8 cellular contexts compared by ENCODE assay signal in genomic region chr7:100673942-100674431, GRCh38. TPM values are rescaled to one million over a fixed set of nuclear protein-coding genes. Genes with fewer than 3 reads are reported as not detected.
DNase-seq lines count a peak whose midpoint lies in the region; ATAC-seq and TF ChIP-seq lines count a peak whose summit lies in the region.

No MANE protein-coding gene starts in this region.

- peaks cover 12% of the 10 kb centered on the region for H3K4me1 Mint-ChIP-seq in activated CD8-positive, alpha-beta T cell treated with anti-CD3 and anti-CD28 coated beads for 36 hours (ENCODE audit: low read depth)
- H3K4me1 Mint-ChIP-seq in natural killer cell treated with Interleukin-12 subunit alpha and Interleukin-12 subunit beta and Interleukin-15 and Interleukin-18, amount 100 ng/mL, for 72 hours (ENCODE audit: low read depth in 2 of 2): peaks cover 11 to 17% of the 10 kb centered on the region in 2 donors

- no peak for TF ChIP-seq RAD21 in Ishikawa (IDR thresholded peaks at IDR 0.05; ENCODE audit: low read depth)

- CTCF ChIA-PET in activated CD8-positive, alpha-beta T cell treated with anti-CD3 and anti-CD28 coated beads for 36 hours (lab: Charles Lee): interaction anchor here (0.6 to 10.9 kb wide), 4 partner anchors 17 to 229 kb away, joined by 3 to 105 read pairs (median 4); partner anchors contain the start of genes POP7 and SLC12A9

- no peaks in the 10 kb centered on the region for H3K9me3 Mint-ChIP-seq in activated CD8-positive, alpha-beta T cell treated with anti-CD3 and anti-CD28 coated beads for 36 hours
- no peaks in the 10 kb centered on the region for H3K9me3 Mint-ChIP-seq in natural killer cell treated with Interleukin-12 subunit alpha and Interleukin-12 subunit beta and Interleukin-15 and Interleukin-18, amount 100 ng/mL, for 72 hours

- peaks cover 19% of the 10 kb centered on the region for H3K36me3 Mint-ChIP-seq in activated CD8-positive, alpha-beta T cell treated with anti-CD3 and anti-CD28 coated beads for 36 hours (ENCODE audit: low read depth)
- H3K36me3 Mint-ChIP-seq in natural killer cell treated with Interleukin-12 subunit alpha and Interleukin-12 subunit beta and Interleukin-15 and Interleukin-18, amount 100 ng/mL, for 72 hours: no peaks in the 10 kb centered on the region

- intact Hi-C loops in activated CD8-positive, alpha-beta T cell treated with anti-CD3 and anti-CD28 coated beads for 36 hours (cut with micrococcal nuclease): loop anchor here (10.0 kb wide), 1 partner anchor 69 kb away; the partner anchor contains the start of gene PCOLCE

- no peaks in the 10 kb centered on the region for H3K27me3 Mint-ChIP-seq in activated CD8-positive, alpha-beta T cell treated with anti-CD3 and anti-CD28 coated beads for 36 hours
- H3K27me3 Mint-ChIP-seq in natural killer cell treated with Interleukin-12 subunit alpha and Interleukin-12 subunit beta and Interleukin-15 and Interleukin-18, amount 100 ng/mL, for 72 hours: peaks cover 0 to 3% of the 10 kb centered on the region in 2 donors

- POLR2A ChIA-PET in activated CD8-positive, alpha-beta T cell treated with anti-CD3 and anti-CD28 coated beads for 36 hours (lab: Charles Lee): interaction anchor here (0.9 to 7.7 kb wide), 3 partner anchors 9 to 69 kb away, joined by 3 to 94 read pairs (median 3); partner anchors contain the start of gene GIGYF1

- ATAC-seq in activated CD8-positive, alpha-beta T cell treated with anti-CD3 and anti-CD28 coated beads for 36 hours: no peak
- ATAC-seq in esophagus mucosa: peak; percentile 0
- no peak for ATAC-seq in natural killer cell treated with Interleukin-12 subunit alpha and Interleukin-12 subunit beta and Interleukin-15 and Interleukin-18, amount 100 ng/mL, for 72 hours

- peak overlapping the region; percentile 90 for H3K27ac Mint-ChIP-seq in activated CD8-positive, alpha-beta T cell treated with anti-CD3 and anti-CD28 coated beads for 36 hours
- H3K27ac Mint-ChIP-seq in natural killer cell treated with Interleukin-12 subunit alpha and Interleukin-12 subunit beta and Interleukin-15 and Interleukin-18, amount 100 ng/mL, for 72 hours: peak overlapping the region; percentile 84 to 91

- peak overlapping the region; percentile 94 for H3K4me3 Mint-ChIP-seq in activated CD8-positive, alpha-beta T cell treated with anti-CD3 and anti-CD28 coated beads for 36 hours
- H3K4me3 Mint-ChIP-seq in natural killer cell treated with Interleukin-12 subunit alpha and Interleukin-12 subunit beta and Interleukin-15 and Interleukin-18, amount 100 ng/mL, for 72 hours: peak overlapping the region; percentile 94

- no peak for TF ChIP-seq EP300 in Ishikawa (IDR thresholded peaks at IDR 0.05; ENCODE audit: borderline replicate concordance)

- TF ChIP-seq CTCF in activated CD8-positive, alpha-beta T cell treated with anti-CD3 and anti-CD28 coated beads for 36 hours (IDR thresholded peaks at IDR 0.05): no peak

- peak; percentile 72 for DNase-seq in DMS 273 (lab: John Stamatoyannopoulos, UW; ENCODE audit: unreplicated experiment)
- DNase-seq in DMS 273 treated with DMSO at 0.1 percent for 48 hours (lab: John Stamatoyannopoulos, UW): no peak
- DNase-seq in activated CD8-positive, alpha-beta T cell treated with anti-CD3 and anti-CD28 coated beads for 36 hours: peak; percentile 49
- peak; percentile 69 for DNase-seq in natural killer cell treated with Interleukin-12 subunit alpha and Interleukin-12 subunit beta and Interleukin-15 and Interleukin-18, amount 100 ng/mL, for 72 hours (ENCODE audit: low spot score)
- no peak for DNase-seq in NCI-H2227 treated with DMSO at 0.1 percent for 48 hours (lab: John Stamatoyannopoulos, UW)
- DNase-seq in cortex of kidney (lab: John Stamatoyannopoulos, UW): no peak

TF ChIP-seq in Ishikawa, 13 proteins besides CTCF, POLR2A, EP300 and RAD21:
- 0 out of 2 replicates have a peak, but pooled peaks have one; percentile 11 for TF ChIP-seq MAX (IDR thresholded peaks at IDR 0.05)
- TF ChIP-seq FOXM1 (IDR thresholded peaks at IDR 0.05; ENCODE audit: borderline replicate concordance, low read depth): no peak

RNA-seq across cellular contexts. Expression of gene GNB2, which starts 0.4 kb away (rescaled TPM):
- 100 to 1,000 TPM; 192 TPM for total RNA-seq in activated CD8-positive, alpha-beta T cell treated with anti-CD3 and anti-CD28 coated beads for 36 hours
- total RNA-seq in esophagus mucosa: 289 TPM
- total RNA-seq in natural killer cell treated with Interleukin-12 subunit alpha and Interleukin-12 subunit beta and Interleukin-15 and Interleukin-18, amount 100 ng/mL, for 72 hours: 100 to 1,000 TPM; 345 to 348 TPM

RNA-seq across cellular contexts. Expression of gene ACTL6B, which starts 17.7 kb away (rescaled TPM):
- total RNA-seq in activated CD8-positive, alpha-beta T cell treated with anti-CD3 and anti-CD28 coated beads for 36 hours: not detected
- not detected for total RNA-seq in esophagus mucosa
- total RNA-seq in natural killer cell treated with Interleukin-12 subunit alpha and Interleukin-12 subunit beta and Interleukin-15 and Interleukin-18, amount 100 ng/mL, for 72 hours: not detected

RNA-seq across cellular contexts. Expression of gene GIGYF1, which starts 20.1 kb away (rescaled TPM):
- total RNA-seq in activated CD8-positive, alpha-beta T cell treated with anti-CD3 and anti-CD28 coated beads for 36 hours: 10 to 100 TPM; 36.9 to 41.5 TPM
- total RNA-seq in esophagus mucosa: 10.4 TPM
- 10 to 100 TPM; 28.5 to 72.1 TPM for total RNA-seq in natural killer cell treated with Interleukin-12 subunit alpha and Interleukin-12 subunit beta and Interleukin-15 and Interleukin-18, amount 100 ng/mL, for 72 hours

RNA-seq across cellular contexts. Expression of gene POP7, which starts 31.9 kb away (rescaled TPM):
- 10 to 100 TPM; 47.4 to 48.1 TPM for total RNA-seq in activated CD8-positive, alpha-beta T cell treated with anti-CD3 and anti-CD28 coated beads for 36 hours
- 33.4 TPM for total RNA-seq in esophagus mucosa
- 10 to 100 TPM; 46.6 to 64.9 TPM for total RNA-seq in natural killer cell treated with Interleukin-12 subunit alpha and Interleukin-12 subunit beta and Interleukin-15 and Interleukin-18, amount 100 ng/mL, for 72 hours

RNA-seq across cellular contexts. Expression of gene TFR2, which starts 32.6 kb away (rescaled TPM):
- 10 to 100 TPM; 11.3 to 11.9 TPM for total RNA-seq in activated CD8-positive, alpha-beta T cell treated with anti-CD3 and anti-CD28 coated beads for 36 hours
- total RNA-seq in esophagus mucosa: 0.68 TPM
- 10 to 100 TPM; 10.1 to 34.1 TPM for total RNA-seq in natural killer cell treated with Interleukin-12 subunit alpha and Interleukin-12 subunit beta and Interleukin-15 and Interleukin-18, amount 100 ng/mL, for 72 hours

Comparison
In these comparisons a context has a peak if more than half of its experiments do, and no peak if none do; other contexts are left out.
1. DNase-seq: peak in DMS 273 (single experiment), activated CD8-positive, alpha-beta T cell treated with anti-CD3 and anti-CD28 coated beads for 36 hours (single experiment) and natural killer cell treated with Interleukin-12 subunit alpha and Interleukin-12 subunit beta and Interleukin-15 and Interleukin-18, amount 100 ng/mL, for 72 hours (single experiment); none in DMS 273 treated with DMSO at 0.1 percent for 48 hours (single experiment), NCI-H2227 treated with DMSO at 0.1 percent for 48 hours (single experiment) and cortex of kidney (single experiment).